Comparison of ENCODE assay signal across 11 cellular contexts in the genomic region with DNA sequence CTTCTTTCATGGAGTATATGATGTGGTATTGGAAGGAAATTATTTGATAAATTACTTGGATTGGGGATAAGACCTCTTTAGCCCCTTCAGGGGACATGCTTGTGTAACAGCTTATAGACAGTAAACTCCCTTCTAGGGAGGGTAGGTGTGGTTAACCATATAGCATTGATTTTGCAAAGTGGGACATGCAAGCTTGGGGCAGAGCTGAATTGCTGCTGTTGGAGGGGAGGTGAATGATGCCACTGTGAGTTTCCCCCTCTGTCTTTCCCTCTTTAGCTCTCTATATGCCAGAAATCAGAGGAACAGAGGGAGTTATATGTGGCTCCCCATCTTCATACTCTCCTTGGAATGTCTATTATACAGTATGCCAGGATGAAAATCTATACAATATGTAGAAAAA. TPM values are rescaled to one million over a fixed set of nuclear protein-coding genes. Genes with fewer than 3 reads are reported as not detected.
"Had no signal": no experiment of that assay in that cellular context is flagged by ENCODE, and none has a peak within 500 bp of the region (broad histone marks: within the 10 kb centered on the region; RNA-seq: fewer than 3 reads in every experiment).

No MANE protein-coding gene starts in this region.

- H2AFZ ChIP-seq: GM23248, GM23338 had no signal

- H3K4me3 ChIP-seq: GM23248, GM23338, HAP-1 had no signal

- H3K4me3 Mint-ChIP-seq: GM23338, H9, HFFc6 had no signal

- DNase-seq: GM23248, GOT3, H7, H9, HCEC 1CT, HFFc6 had no signal

- H3K9ac ChIP-seq: GM23248 had no signal

- H3K4me2 ChIP-seq: GM23338 had no signal

- H3K4me1 ChIP-seq: HAP-1 had no signal

- H3K9me3 ChIP-seq: HAP-1 had no signal

- ATAC-seq: GM23338, HCT116 had no signal

- H3K36me3 ChIP-seq: HAP-1 had no signal

- H3K4me1 Mint-ChIP-seq: GM23338, H9 had no signal

- H3K27ac Mint-ChIP-seq: GM23338, H9, HFFc6 had no signal

- FAIRE-seq: H1, H54 had no signal

- H3K27ac ChIP-seq: GM23248 had no signal

RNA-seq across cellular contexts. Expression of a gene that starts 54.7 kb away (rescaled TPM):
- total RNA-seq: HFFc6 had no signal
- polyA plus RNA-seq: GM23248 had no signal
